Comparison of ENCODE assay signal across 8 cellular contexts in genomic region chr16:46972971-46973456, GRCh38. TPM values are rescaled to one million over a fixed set of nuclear protein-coding genes. Genes with fewer than 3 reads are reported as not detected.
DNase-seq lines count a peak whose midpoint lies in the region; ATAC-seq, FAIRE-seq and TF ChIP-seq lines count a peak whose summit lies in the region.

No MANE protein-coding gene starts in this region.

- H2AFZ ChIP-seq in HepG2 (ENCODE audit: low read length) = no peak overlapping the region

- CTCF ChIA-PET in HepG2 (lab: Yijun Ruan, JAX; ENCODE audit: low intra/inter-chr PET ratio, low total read pairs) = interaction anchor here (1.0 kb wide), 1 partner anchor 45 kb away, joined by 3 read pairs; no protein-coding TSS in a partner anchor

- no peaks in the 10 kb centered on the region for H3K9me3 Mint-ChIP-seq in central memory CD8-positive, alpha-beta T cell

- peak overlapping the region; percentile 88 for H3K27ac ChIP-seq in HepG2 (ENCODE audit: extremely low read length, insufficient read depth, low read length)

- peak overlapping the region; percentile 82 for H3K4me3 Mint-ChIP-seq in central memory CD8-positive, alpha-beta T cell

- no peaks in the 10 kb centered on the region; a peak in 1 of 5 replicates for H3K27me3 ChIP-seq in HepG2 (ENCODE audit: control insufficient read depth in 1 of 2, insufficient read depth in 2 of 2, low read length in 2 of 2)

- WGBS in HepG2 (ENCODE audit: low lambda C conversion rate) = 0% methylated on average over 13 of the region's 61 CpGs

- peak overlapping the region; percentile 93 for H3K9ac ChIP-seq in HepG2 (ENCODE audit: insufficient read depth, low read depth, low read length)

- no peak; the same call in 1 of the 2 replicates for TF ChIP-seq RAD21 in HepG2 (CRISPR knock-in tag; IDR thresholded peaks at IDR 0.05)

- TF ChIP-seq CTCF in HepG2 (CRISPR knock-in tag; IDR thresholded peaks at IDR 0.05) = no peak

- intact Hi-C loops in HepG2 (cut with micrococcal nuclease; ENCODE audit: unreplicated experiment) = loop anchor here (2.0 to 5.0 kb wide), 2 partner anchors 24 to 141 kb away; partner anchors contain the start of gene C16orf87

- H3K4me2 ChIP-seq in HepG2 (ENCODE audit: low read depth, low read length) = peak overlapping the region; percentile 94

- in situ Hi-C loops in HepG2 (cut with HindIII; ENCODE audit: extremely low pct_ligation_motif_present, low pct_unique_long_range_greater_than_20kb) = no loop called here

- H3K4me3 ChIP-seq in HepG2 (replicated peaks in 1 of 3; ENCODE audit: insufficient read depth in 1 of 3, low read depth in 2 of 3, low read length in 3 of 3) = peak overlapping the region; percentile 74 to 98 (median 96)

- peaks cover 8 to 20% of the 10 kb centered on the region in 2 experiments for H3K36me3 ChIP-seq in HepG2 (replicated peaks in 1 of 2; ENCODE audit: control insufficient read depth in 1 of 2, insufficient read depth in 2 of 2, low read length in 2 of 2)

- no peaks in the 10 kb centered on the region for H3K9me3 ChIP-seq in HepG2 (ENCODE audit: low read length)

- peak; percentile 66 for DNase-seq in AG20443 (ENCODE audit: low spot score)
- DNase-seq in UCSD-AML1 (lab: John Stamatoyannopoulos, UW; ENCODE audit: unreplicated experiment) = peak; percentile 55
- peak; percentile 20 to 32 for DNase-seq in central memory CD8-positive, alpha-beta T cell (ENCODE audit: low spot score in 2 of 2)
- DNase-seq in HepG2 (ENCODE audit: low spot score) = peak; percentile 36
- peak; percentile 11 to 26 for DNase-seq in stimulated activated CD8-positive, alpha-beta memory T cell treated with anti-CD3 and anti-CD28 coated beads, Interleukin-15, amount 100 ng/mL, for 4 hours (ENCODE audit: low read depth in 2 of 2)
- DNase-seq in NCI-H1436 treated with DMSO at 0.1 percent for 48 hours (lab: John Stamatoyannopoulos, UW) = no peak

- POLR2A ChIA-PET in HepG2 (lab: Yijun Ruan, JAX) = interaction anchor here (0.7 to 5.3 kb wide), 14 partner anchors 10 to 183 kb away, joined by 3 to 49 read pairs (median 4); no protein-coding TSS in a partner anchor

- peaks cover 68% of the 10 kb centered on the region for H3K4me1 ChIP-seq in HepG2 (ENCODE audit: insufficient read depth, low read length)

- no peak for TF ChIP-seq POLR2A in HepG2 (IDR thresholded peaks at IDR 0.05; ENCODE audit: insufficient read depth in 1 of 2, low read depth in 2 of 2, low read length in 2 of 2)

- peaks cover 41% of the 10 kb centered on the region for H4K20me1 ChIP-seq in HepG2 (ENCODE audit: insufficient read depth, low read length)

- no peak for FAIRE-seq in HepG2 (lab: Jason Lieb, UNC)

- peaks cover 39% of the 10 kb centered on the region for H3K4me1 Mint-ChIP-seq in central memory CD8-positive, alpha-beta T cell

- peaks cover 52% of the 10 kb centered on the region for H3K79me2 ChIP-seq in HepG2 (ENCODE audit: insufficient read depth, low read length)

- ATAC-seq in GM19328 (IDR thresholded peaks at IDR 0.05; ENCODE audit: unreplicated experiment) (peak; percentile 47), HG03378 (IDR thresholded peaks at IDR 0.05; ENCODE audit: unreplicated experiment) (peak; percentile 36), HepG2 (peak; percentile 65)
- peak; percentile 30 for ATAC-seq in central memory CD8-positive, alpha-beta T cell (replicated peaks; ENCODE audit: extremely low read depth, poor library complexity, severe bottlenecking)

- H3K27ac Mint-ChIP-seq in central memory CD8-positive, alpha-beta T cell (ENCODE audit: low read depth) = peak overlapping the region; percentile 99

- H3K27me3 Mint-ChIP-seq in central memory CD8-positive, alpha-beta T cell = no peaks in the 10 kb centered on the region

- no peak for TF ChIP-seq EP300 in HepG2 (IDR thresholded peaks at IDR 0.05; ENCODE audit: low read depth in 2 of 2, low read length in 2 of 2)
- no peak for TF ChIP-seq EP300 in HepG2 (CRISPR knock-in tag; IDR thresholded peaks at IDR 0.05; ENCODE audit: borderline replicate concordance)

- no TSS peak for BruUV-seq in HepG2 (replicated peaks; lab: Mats Ljungman, UMichigan)

- peaks cover 47% of the 10 kb centered on the region for H3K36me3 Mint-ChIP-seq in central memory CD8-positive, alpha-beta T cell (ENCODE audit: insufficient read depth)

TF ChIP-seq in HepG2, 621 proteins besides CTCF, POLR2A, EP300 and RAD21 (continues in another document):
- TF ChIP-seq ZNF24 (IDR thresholded peaks at IDR 0.05) (no peak), CERS6 (CRISPR knock-in tag; IDR thresholded peaks at IDR 0.05) (no peak), ZNF674 (CRISPR knock-in tag; IDR thresholded peaks at IDR 0.05; ENCODE audit: low read depth) (no peak), ZNF83 (CRISPR knock-in tag; IDR thresholded peaks at IDR 0.05; ENCODE audit: borderline replicate concordance) (no peak), IRF2 (CRISPR knock-in tag; IDR thresholded peaks at IDR 0.05) (no peak), PRDM10 (CRISPR knock-in tag; IDR thresholded peaks at IDR 0.05; ENCODE audit: low read depth) (no peak), SETDB1 (CRISPR knock-in tag; IDR thresholded peaks at IDR 0.05; ENCODE audit: borderline replicate concordance) (no peak), HOXA9 (CRISPR knock-in tag; IDR thresholded peaks at IDR 0.05; ENCODE audit: borderline replicate concordance) (no peak), SUZ12 (IDR thresholded peaks at IDR 0.05; ENCODE audit: low read depth, low read length) (no peak), CAMTA2 (CRISPR knock-in tag; IDR thresholded peaks at IDR 0.05; ENCODE audit: borderline replicate concordance) (no peak), MLX (CRISPR knock-in tag; IDR thresholded peaks at IDR 0.05) (no peak)

RNA-seq across cellular contexts. Expression of gene DNAJA2, which starts 0.5 kb away (rescaled TPM):
- total RNA-seq in HepG2 (2016; rRNA removed; fragmentation: Illumina TruSeq; extraction: Trizol) = 176 and 181 TPM in 2 replicates
- total RNA-seq in HepG2 (2016; cell fraction: cytosol; rRNA removed; fragmentation: Illumina TruSeq; extraction: Trizol; ENCODE audit: low read depth) = 47.3 and 50.8 TPM in 2 replicates
- total RNA-seq in HepG2 (2016; cell fraction: insoluble cytoplasmic fraction; rRNA removed; fragmentation: Illumina TruSeq; extraction: Trizol) = 176 and 177 TPM in 2 replicates
- 92.5 and 108 TPM in 2 replicates for total RNA-seq in HepG2 (2016; cell fraction: membrane; rRNA removed; fragmentation: Illumina TruSeq; extraction: Trizol)
- total RNA-seq in HepG2 (2016; cell fraction: nucleus; rRNA removed; fragmentation: Illumina TruSeq; extraction: Trizol) = 65.1 and 73.4 TPM in 2 replicates
- 22.0 and 25.4 TPM in 2 replicates for polyA plus RNA-seq in HepG2 (2011; rRNA removed)
- 10.6 and 19.4 TPM in 2 replicates for polyA plus RNA-seq in HepG2 (2011; cell fraction: cytosol; rRNA removed)
- polyA plus RNA-seq in HepG2 (2011; cell fraction: nucleus; rRNA removed) = 9.5 and 13.3 TPM in 2 replicates
- 107 and 109 TPM in 2 replicates for polyA plus RNA-seq in HepG2 (2012)
- 27.5 and 27.6 TPM in 2 replicates for polyA plus RNA-seq in HepG2 (2016; cell fraction: cytosol; fragmentation: Illumina TruSeq; extraction: Trizol; ENCODE audit: low read depth)
- 139 and 148 TPM in 2 replicates for polyA plus RNA-seq in HepG2 (2016; cell fraction: insoluble cytoplasmic fraction; fragmentation: Illumina TruSeq; extraction: Trizol; ENCODE audit: low read depth)
- 41.2 and 43.1 TPM in 2 replicates for polyA plus RNA-seq in HepG2 (2016; cell fraction: membrane; fragmentation: Illumina TruSeq; extraction: Trizol; ENCODE audit: low read depth)
- polyA plus RNA-seq in HepG2 (2016; cell fraction: nucleus; fragmentation: Illumina TruSeq; extraction: Trizol; ENCODE audit: insufficient read depth, low read depth) = 78.3 and 82.7 TPM in 2 replicates
- 17.9 and 28.5 TPM in 2 replicates for polyA minus RNA-seq in HepG2 (2011; rRNA and poly(A)+ RNA removed; ENCODE audit: low replicate concordance)
- polyA minus RNA-seq in HepG2 (2011; cell fraction: cytosol; rRNA and poly(A)+ RNA removed) = 57.4 and 64.5 TPM in 2 replicates
- 42.6 and 54.6 TPM in 2 replicates for polyA minus RNA-seq in HepG2 (2011; cell fraction: nucleus; rRNA and poly(A)+ RNA removed)
